13 cellular contexts compared by ENCODE assay signal in genomic region chr1:63928197-63929105, GRCh38.
DNase-seq lines count a peak whose midpoint lies in the region; TF ChIP-seq lines count a peak whose summit lies in the region.
"Had no signal": no experiment of that assay in that cellular context is flagged by ENCODE, and none has a peak within 500 bp of the region (broad histone marks: within the 10 kb centered on the region; RNA-seq: fewer than 3 reads in every experiment).

No MANE protein-coding gene starts in this region.

- no peaks in the 10 kb centered on the region for H4K20me1 ChIP-seq in smooth muscle cell (ENCODE audit: low read depth)

- H3K4me3 ChIP-seq in fibroblast of villous mesenchyme (ENCODE audit: low read depth, low read length) (no peak overlapping the region), mesodermal cell (ENCODE audit: extremely low read depth, insufficient read depth, low read length, poor library complexity, severe bottlenecking) (no peak overlapping the region), smooth muscle cell (no peak overlapping the region), thyroid gland (replicated peaks in 1 of 3) (no peak overlapping the region)
- H3K4me3 ChIP-seq: breast epithelium had no signal

- H3K4me2 ChIP-seq in smooth muscle cell: no peak overlapping the region

- H3K27me3 ChIP-seq in smooth muscle cell (ENCODE audit: low read depth): no peaks in the 10 kb centered on the region
- no peaks in the 10 kb centered on the region for H3K27me3 ChIP-seq in thyroid gland
- H3K27me3 ChIP-seq: breast epithelium had no signal

- 75 to 90% methylated on average over 3 to 4 of the region's 7 CpGs for WGBS in mesodermal cell (ENCODE audit: insufficient coverage in 2 of 2), 2 experiments
- WGBS in smooth muscle cell (ENCODE audit: low lambda C conversion rate): 50% methylated on average over 7 of the region's 7 CpGs
- WGBS in thyroid gland, 2 donors: 62 to 69% methylated on average over 7 of the region's 7 CpGs

- H3K9me3 ChIP-seq in mesodermal cell (ENCODE audit: control insufficient read depth, low read length): no peaks in the 10 kb centered on the region
- no peaks in the 10 kb centered on the region for H3K9me3 ChIP-seq in smooth muscle cell (replicated peaks; ENCODE audit: low read depth)
- no peaks in the 10 kb centered on the region for H3K9me3 ChIP-seq in thyroid gland
- H3K9me3 ChIP-seq: breast epithelium had no signal

- peak overlapping the region; percentile 6 for H2AFZ ChIP-seq in smooth muscle cell (ENCODE audit: low read depth)

- H3K27ac ChIP-seq in mesodermal cell (ENCODE audit: low read depth, low read length, severe bottlenecking) (peak overlapping the region; percentile 29), smooth muscle cell (ENCODE audit: low read depth) (no peak overlapping the region), caudate nucleus (ENCODE audit: low read depth, low read length) (no peak overlapping the region), thyroid gland (no peak overlapping the region)
- H3K27ac ChIP-seq: breast epithelium had no signal

- intact Hi-C loops in thyroid gland (cut with DNase I): no loop called here

- peaks cover 16% of the 10 kb centered on the region for H3K4me1 ChIP-seq in mesodermal cell (ENCODE audit: control insufficient read depth, insufficient read depth, low read length, poor library complexity, severe bottlenecking)
- H3K4me1 ChIP-seq in smooth muscle cell (ENCODE audit: low read depth): peaks cover 3% of the 10 kb centered on the region
- no peaks in the 10 kb centered on the region for H3K4me1 ChIP-seq in thyroid gland
- H3K4me1 ChIP-seq: breast epithelium had no signal

- H3K9ac ChIP-seq in smooth muscle cell (ENCODE audit: low read depth): no peak overlapping the region

- no peaks in the 10 kb centered on the region for H3K79me2 ChIP-seq in smooth muscle cell (ENCODE audit: low read depth)

- DNase-seq in NCI-H69 (lab: John Stamatoyannopoulos, UW): peak; percentile 19
- peak; percentile 92 for DNase-seq in fibroblast of villous mesenchyme (ENCODE audit: low read depth)
- no peak for DNase-seq in smooth muscle cell (lab: John Stamatoyannopoulos, UW; ENCODE audit: unreplicated experiment)
- no peak for DNase-seq in caudate nucleus (lab: John Stamatoyannopoulos, UW)
- DNase-seq in thyroid gland: no peak
- no peak for DNase-seq in stimulated activated CD4-positive, alpha-beta T cell treated with anti-CD3 and anti-CD28 coated beads, Interleukin-12 subunit alpha, Interleukin-12 subunit beta, amount 100 ng/mL, for 4 hours
- no peak for DNase-seq in effector CD4-positive, alpha-beta T cell
- DNase-seq: effector memory CD4-positive, alpha-beta T cell; NCI-H1436 treated with DMSO at 0.1 percent for 48 hours; nucleus accumbens; stimulated activated CD4-positive, alpha-beta T cell treated with anti-CD3 and anti-CD28 coated beads, Interleukin-15, amount 100 ng/mL, for 24 hours had no signal

- H3K36me3 ChIP-seq in mesodermal cell (ENCODE audit: control insufficient read depth, insufficient read depth, low read length) (no peaks in the 10 kb centered on the region), smooth muscle cell (ENCODE audit: low read depth) (no peaks in the 10 kb centered on the region), thyroid gland (no peaks in the 10 kb centered on the region)
- H3K36me3 ChIP-seq: breast epithelium had no signal

- TF ChIP-seq CTCF in fibroblast of villous mesenchyme (IDR thresholded peaks at IDR 0.05; ENCODE audit: insufficient read depth, low read depth, low read length) (no peak), smooth muscle cell (IDR thresholded peaks at IDR 0.05; ENCODE audit: borderline replicate concordance, insufficient read depth, poor library complexity, severe bottlenecking) (no peak), thyroid gland (IDR thresholded peaks at IDR 0.05) (no peak)

- H3F3A ChIP-seq in smooth muscle cell (ENCODE audit: low read depth): no peaks in the 10 kb centered on the region

- no peak for TF ChIP-seq POLR2A in thyroid gland (IDR thresholded peaks at IDR 0.05)

Comparison
In these comparisons a context has a peak if more than half of its experiments do, and no peak if none do; other contexts are left out.
1. DNase-seq: peak in NCI-H69 (single experiment) and fibroblast of villous mesenchyme (single experiment); none in smooth muscle cell (single experiment), caudate nucleus (0 of 61), thyroid gland (0 of 2), stimulated activated CD4-positive, alpha-beta T cell treated with anti-CD3 and anti-CD28 coated beads, Interleukin-12 subunit alpha, Interleukin-12 subunit beta, amount 100 ng/mL, for 4 hours (single experiment) and effector CD4-positive, alpha-beta T cell (single experiment).